ENCODE assay signal across 20 cellular contexts in the genomic region with DNA sequence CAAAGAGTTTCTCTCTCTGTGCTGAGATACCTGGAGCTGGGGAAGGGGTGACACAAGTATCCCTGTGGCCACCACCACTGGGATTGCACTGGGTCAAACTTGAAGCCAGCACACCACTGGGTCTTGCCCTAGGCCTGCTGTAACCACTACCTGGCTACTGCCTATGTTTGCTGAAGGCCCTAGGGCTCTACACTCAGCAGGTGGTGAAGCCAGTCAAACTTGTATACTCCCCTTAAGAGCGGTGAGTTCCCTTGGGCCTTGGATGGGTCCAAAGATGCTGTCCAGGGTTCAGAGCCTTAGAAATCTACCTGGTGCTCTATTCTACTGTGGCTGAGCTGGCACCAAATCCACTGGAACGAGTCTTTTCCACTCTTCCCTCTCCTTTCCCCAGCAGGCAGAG.
"Had no signal": no experiment of that assay in that cellular context is flagged by ENCODE, and none has a peak within 500 bp of the region (broad histone marks: within the 10 kb centered on the region; RNA-seq: fewer than 3 reads in every experiment).

No MANE protein-coding gene starts in this region.

- H3K27me3 ChIP-seq: MG63, SJCRH30 had no signal

- DNase-seq: KBM-7, MG63, NCI-H1092, NCI-H1105 treated with DMSO at 0.1 percent for 48 hours, NCI-H1417 treated with DMSO at 0.1 percent for 48 hours, NCI-H146, NCI-H1694 treated with DMSO at 0.1 percent for 48 hours, NCI-H2029, NCI-H2081 treated with DMSO at 0.1 percent for 48 hours, NCI-H2171, NCI-H226, NCI-H446, NCI-H510A, NCI-H524 treated with DMSO at 0.1 percent for 48 hours, NCI-H69, NCI-H774, SHP77 treated with DMSO at 0.1 percent for 48 hours, SJCRH30 had no signal

- H3K4me1 ChIP-seq: SJCRH30 had no signal

- ATAC-seq: Right ventricle myocardium inferior, SK-N-SH treated with all-trans-retinoic acid at 6 μM for 48 hours had no signal

- H3K4me3 ChIP-seq: MG63, SJCRH30 had no signal

- H3K27ac ChIP-seq: SJCRH30 had no signal

- H3K9me3 ChIP-seq: SJCRH30 had no signal

- H3K36me3 ChIP-seq: MG63, SJCRH30 had no signal
